In the genomic region with DNA sequence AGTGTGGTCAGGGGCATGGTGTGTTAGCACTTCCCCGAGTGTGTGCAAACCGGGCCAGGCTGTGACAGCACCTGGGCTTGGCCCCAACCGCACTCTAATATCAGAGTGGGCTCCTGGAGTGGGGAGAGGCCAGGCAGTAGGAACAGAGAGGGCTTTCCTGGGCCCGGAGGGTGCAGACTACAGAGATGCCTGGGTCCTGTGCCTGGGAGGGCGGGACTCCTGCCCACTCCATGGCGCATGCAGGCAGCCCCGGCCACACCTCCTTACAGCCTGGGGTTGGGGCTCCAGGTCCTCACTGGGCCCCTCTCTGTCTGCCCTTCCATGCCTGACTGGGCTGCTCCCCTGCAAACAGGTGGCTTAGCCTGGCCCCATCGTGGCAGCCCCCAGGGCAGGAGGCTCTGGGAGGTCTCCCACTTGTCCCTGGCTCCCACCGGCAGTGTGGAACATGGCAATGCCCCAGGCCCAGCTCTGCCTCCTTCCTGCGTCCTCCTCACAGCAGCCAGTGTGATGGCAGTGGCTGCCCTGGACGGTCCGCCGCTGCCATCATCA, we compare ENCODE assay signal across 30 cellular contexts.
"Had no signal": no experiment of that assay in that cellular context is flagged by ENCODE, and none has a peak within 500 bp of the region (broad histone marks: within the 10 kb centered on the region; RNA-seq: fewer than 3 reads in every experiment).

No MANE protein-coding gene starts in this region.

- H3K9me3 Mint-ChIP-seq: activated CD4-positive, alpha-beta memory T cell treated with anti-CD3 and anti-CD28 coated beads, Interleukin-2, amount 10 ng/mL, durations not matched to agents 7 days and 5 days; activated CD4-positive, alpha-beta T cell treated with anti-CD3 and anti-CD28 coated beads, Interleukin-2, amount 10 ng/mL, durations not matched to agents 7 days and 5 days; activated T-cell treated with anti-CD3 and anti-CD28 coated beads, Interleukin-2, amount 50 U/mL, for 24 hours; activated T-cell treated with anti-CD3 and anti-CD28 coated beads, Interleukin-2, amount 50 U/mL, for 72 hours; central memory CD8-positive, alpha-beta T cell; dendritic cell treated with granulocyte-macrophage colony-stimulating factor and Interleukin-4, amounts not matched to agents 40 ng/mL and 50 ng/mL, for 4 days; T-cell; T-helper 1 cell treated with Interleukin-12 subunit alpha and Interleukin-12 subunit beta and Interleukin-4 antibody, amounts not matched to agents 30 μg/mL and 1 μg/mL, for 36 hours had no signal

- H3K36me3 Mint-ChIP-seq: T-cell had no signal

- H3K4me1 Mint-ChIP-seq: activated CD4-positive, alpha-beta memory T cell treated with anti-CD3 and anti-CD28 coated beads, Interleukin-2, amount 10 ng/mL, durations not matched to agents 7 days and 5 days; central memory CD8-positive, alpha-beta T cell; endodermal cell; WTC11 had no signal

- DNase-seq: activated CD4-positive, alpha-beta memory T cell treated with anti-CD3 and anti-CD28 coated beads, Interleukin-2, amount 10 ng/mL, durations not matched to agents 7 days and 5 days; activated CD4-positive, alpha-beta T cell treated with anti-CD3 and anti-CD28 coated beads for 1 hour; activated CD4-positive, alpha-beta T cell treated with anti-CD3 and anti-CD28 coated beads for 4 hours; activated CD4-positive, alpha-beta T cell treated with anti-CD3 and anti-CD28 coated beads, Interleukin-2, amount 10 ng/mL, durations not matched to agents 7 days and 5 days; activated CD4-positive, alpha-beta T cell treated with anti-CD3 and anti-CD28 coated beads, Interleukin-2, amount 50 U/mL, for 4 hours; activated CD8-positive, alpha-beta memory T cell treated with anti-CD3 and anti-CD28 coated beads, Interleukin-2, amount 50 U/mL, for 48 hours; activated gamma-delta T cell; activated naive CD4-positive, alpha-beta T cell treated with anti-CD3 and anti-CD28 coated beads, Interleukin-2, amount 50 U/mL, for 16 hours; activated naive CD4-positive, alpha-beta T cell treated with Interleukin-2 at 50 U/mL for 16 hours; activated T-cell treated with anti-CD3 and anti-CD28 coated beads for 4 hours; activated T-cell treated with anti-CD3 and anti-CD28 coated beads, Interleukin-2, amount 50 U/mL, for 24 hours; activated T-cell treated with anti-CD3 and anti-CD28 coated beads, Interleukin-2, amount 50 U/mL, for 72 hours; amniotic stem cell; anterior cingulate cortex; brain microvascular endothelial cell; dorsolateral prefrontal cortex; effector memory CD4-positive, alpha-beta T cell; endodermal cell; foreskin fibroblast; SW 1271; T-cell; T-helper 9 cell had no signal

- H3K27ac Mint-ChIP-seq: activated CD4-positive, alpha-beta memory T cell treated with anti-CD3 and anti-CD28 coated beads, Interleukin-2, amount 10 ng/mL, durations not matched to agents 7 days and 5 days; activated CD4-positive, alpha-beta T cell treated with anti-CD3 and anti-CD28 coated beads, Interleukin-2, amount 10 ng/mL, durations not matched to agents 7 days and 5 days; activated naive CD8-positive, alpha-beta T cell; activated T-cell treated with anti-CD3 and anti-CD28 coated beads, Interleukin-2, amount 50 U/mL, for 24 hours; activated T-cell treated with anti-CD3 and anti-CD28 coated beads, Interleukin-2, amount 50 U/mL, for 72 hours; dendritic cell treated with granulocyte-macrophage colony-stimulating factor and Interleukin-4, amounts not matched to agents 40 ng/mL and 50 ng/mL, for 4 days; T-cell; T-helper 1 cell treated with Interleukin-12 subunit alpha and Interleukin-12 subunit beta and Interleukin-4 antibody, amounts not matched to agents 30 μg/mL and 1 μg/mL, for 36 hours; WTC11 had no signal

- H3K4me3 Mint-ChIP-seq: activated CD4-positive, alpha-beta memory T cell treated with anti-CD3 and anti-CD28 coated beads, Interleukin-2, amount 10 ng/mL, durations not matched to agents 7 days and 5 days; activated CD4-positive, alpha-beta T cell treated with anti-CD3 and anti-CD28 coated beads, Interleukin-2, amount 10 ng/mL, durations not matched to agents 7 days and 5 days; activated naive CD8-positive, alpha-beta T cell; activated T-cell treated with anti-CD3 and anti-CD28 coated beads, Interleukin-2, amount 50 U/mL, for 24 hours; activated T-cell treated with anti-CD3 and anti-CD28 coated beads, Interleukin-2, amount 50 U/mL, for 72 hours; central memory CD8-positive, alpha-beta T cell; dendritic cell treated with granulocyte-macrophage colony-stimulating factor and Interleukin-4, amounts not matched to agents 40 ng/mL and 50 ng/mL, for 4 days; endodermal cell; T-cell; T-helper 1 cell treated with Interleukin-12 subunit alpha and Interleukin-12 subunit beta and Interleukin-4 antibody, amounts not matched to agents 30 μg/mL and 1 μg/mL, for 36 hours; WTC11 had no signal

- H3K27me3 ChIP-seq: brain microvascular endothelial cell, dorsolateral prefrontal cortex had no signal

- H3K4me3 ChIP-seq: coronary artery, dorsolateral prefrontal cortex had no signal

- ATAC-seq: activated T-cell treated with anti-CD3 and anti-CD28 coated beads, Interleukin-2, amount 50 U/mL, for 72 hours; esophagus mucosa; T-cell had no signal

- H3K36me3 ChIP-seq: brain microvascular endothelial cell had no signal

- H3K27ac ChIP-seq: brain microvascular endothelial cell, coronary artery, dorsolateral prefrontal cortex, VCaP had no signal

- H3K27me3 Mint-ChIP-seq: activated T-cell treated with anti-CD3 and anti-CD28 coated beads, Interleukin-2, amount 50 U/mL, for 24 hours had no signal
